12 cellular contexts compared by ENCODE assay signal in genomic region chr12:57130941-57131340, GRCh38. TPM values are rescaled to one million over a fixed set of nuclear protein-coding genes. Genes with fewer than 3 reads are reported as not detected.
DNase-seq lines count a peak whose midpoint lies in the region; ATAC-seq and TF ChIP-seq lines count a peak whose summit lies in the region.
"Had no signal": no experiment of that assay in that cellular context is flagged by ENCODE, and none has a peak within 500 bp of the region (broad histone marks: within the 10 kb centered on the region; RNA-seq: fewer than 3 reads in every experiment).

No MANE protein-coding gene starts in this region.

- peaks cover 7% of the 10 kb centered on the region for H3K36me3 Mint-ChIP-seq in osteocyte (ENCODE audit: unreplicated experiment)
- no peaks in the 10 kb centered on the region for H3K36me3 Mint-ChIP-seq in naive thymus-derived CD8-positive, alpha-beta T cell

- no peaks in the 10 kb centered on the region for H3K27me3 Mint-ChIP-seq in osteocyte (ENCODE audit: unreplicated experiment)
- peaks cover 0 to 2% (median 0%) of the 10 kb centered on the region in 5 donors for H3K27me3 Mint-ChIP-seq in naive thymus-derived CD8-positive, alpha-beta T cell

- ATAC-seq in Right ventricle myocardium inferior (no peak), HG03520 (IDR thresholded peaks at IDR 0.05; ENCODE audit: unreplicated experiment) (no peak)
- no peak for ATAC-seq in naive thymus-derived CD8-positive, alpha-beta T cell

- POLR2A ChIA-PET in naive thymus-derived CD8-positive, alpha-beta T cell (lab: Charles Lee), result interaction anchor here (0.8 kb wide), 1 partner anchor 28 kb away, joined by 3 read pairs; no protein-coding TSS in a partner anchor

- H3K4me1 ChIP-seq in right atrium auricular region, result peaks cover 0 to 81% of the 10 kb centered on the region in 2 donors
- peaks cover 49 to 85% (median 82%) of the 10 kb centered on the region in 4 donors for H3K4me1 ChIP-seq in esophagus muscularis mucosa

- H3K27me3 ChIP-seq in right atrium auricular region, result no peaks in the 10 kb centered on the region
- peaks cover 0 to 2% (median 0%) of the 10 kb centered on the region in 4 donors for H3K27me3 ChIP-seq in esophagus muscularis mucosa
- H3K27me3 ChIP-seq: BE2C had no signal

- H3K27ac Mint-ChIP-seq in osteocyte (ENCODE audit: unreplicated experiment), result peak overlapping the region; percentile 86
- peak overlapping the region in 1 of 10 donors; percentile 22 for H3K27ac Mint-ChIP-seq in naive thymus-derived CD8-positive, alpha-beta T cell

- H3K4me3 ChIP-seq in right atrium auricular region (peak overlapping the region; percentile 61 to 77), esophagus muscularis mucosa (peak overlapping the region; percentile 73 to 89 (median 88))

- H3K4me1 Mint-ChIP-seq in osteocyte (ENCODE audit: unreplicated experiment), result peaks cover 76% of the 10 kb centered on the region
- H3K4me1 Mint-ChIP-seq in naive thymus-derived CD8-positive, alpha-beta T cell, result peaks cover 9 to 26% (median 13%) of the 10 kb centered on the region in 4 donors

- H3K9me3 Mint-ChIP-seq in osteocyte (ENCODE audit: unreplicated experiment), result no peaks in the 10 kb centered on the region
- H3K9me3 Mint-ChIP-seq in naive thymus-derived CD8-positive, alpha-beta T cell, result no peaks in the 10 kb centered on the region

- TF ChIP-seq CTCF in right atrium auricular region (IDR thresholded peaks at IDR 0.05) (no peak), esophagus muscularis mucosa (IDR thresholded peaks at IDR 0.05) (no peak), osteocyte (IDR thresholded peaks at IDR 0.05) (no peak)

- TF ChIP-seq EP300 in esophagus muscularis mucosa (IDR thresholded peaks at IDR 0.05), result no peak

- H3K27ac ChIP-seq in right atrium auricular region (peak overlapping the region; percentile 97 to 98), esophagus muscularis mucosa (replicated peaks in 1 of 4) (peak overlapping the region; percentile 95 to 99 (median 99))

- H3K9me3 ChIP-seq in right atrium auricular region (no peaks in the 10 kb centered on the region), esophagus muscularis mucosa (no peaks in the 10 kb centered on the region)
- H3K9me3 ChIP-seq: BE2C had no signal

- 38% methylated on average over 2 of the region's 2 CpGs for WGBS in esophagus muscularis mucosa

- no peaks in the 10 kb centered on the region for H3K36me3 ChIP-seq in right atrium auricular region
- H3K36me3 ChIP-seq in esophagus muscularis mucosa, result no peaks in the 10 kb centered on the region
- H3K36me3 ChIP-seq: BE2C had no signal

- intact Hi-C loops in Right ventricle myocardium inferior (cut with DNase I), result no loop called here
- intact Hi-C loops in esophagus muscularis mucosa (cut with DNase I), result no loop called here

- no peak for TF ChIP-seq POLR2A in esophagus muscularis mucosa (IDR thresholded peaks at IDR 0.05; ENCODE audit: low read depth)

- no peak for DNase-seq in right atrium auricular region (ENCODE audit: low spot score)
- DNase-seq in Right ventricle myocardium inferior (ENCODE audit: missing footprints), result no peak
- DNase-seq in esophagus muscularis mucosa (ENCODE audit: extremely low spot score), result no peak
- DNase-seq in osteocyte (ENCODE audit: extremely low spot score, unreplicated experiment), result no peak
- no peak for DNase-seq in LoVo (ENCODE audit: low spot score)
- DNase-seq in AML-193 (lab: John Stamatoyannopoulos, UW), result no peak
- DNase-seq in naive thymus-derived CD8-positive, alpha-beta T cell, result no peak
- DNase-seq: BE2C; effector CD8-positive, alpha-beta T cell; kidney glomerular epithelial cell; NCI-H69 had no signal

- H3K4me3 Mint-ChIP-seq in osteocyte (ENCODE audit: unreplicated experiment), result peak overlapping the region; percentile 89
- peak overlapping the region in 4 of 10 donors; percentile 5 to 71 (median 32) for H3K4me3 Mint-ChIP-seq in naive thymus-derived CD8-positive, alpha-beta T cell

RNA-seq across cellular contexts. Expression of gene LRP1, which starts 2.7 kb away (rescaled TPM):
- total RNA-seq in right atrium auricular region, result 100 to 1,000 TPM in 1 of 2 donors, 10 to 100 TPM in 1; 89.4 to 211 TPM
- 143 TPM for total RNA-seq in Right ventricle myocardium inferior
- total RNA-seq in esophagus muscularis mucosa, result 100 to 1,000 TPM; 203 to 338 (median 250) TPM
- 591 and 603 TPM in 2 replicates for total RNA-seq in osteocyte
- 1 to 10 TPM; 4.9 to 6.0 TPM for total RNA-seq in naive thymus-derived CD8-positive, alpha-beta T cell
- polyA plus RNA-seq in naive thymus-derived CD8-positive, alpha-beta T cell, result under 1 TPM in 2 of 3 donors, not detected in 1; 0.51 to 0.52 TPM

RNA-seq across cellular contexts. Expression of gene LRP1-AS, which starts 16.5 kb away (rescaled TPM):
- total RNA-seq in right atrium auricular region (not detected), Right ventricle myocardium inferior (not detected), esophagus muscularis mucosa (not detected), osteocyte (not detected in 2 replicates)
- not detected for total RNA-seq in naive thymus-derived CD8-positive, alpha-beta T cell
- not detected for polyA plus RNA-seq in naive thymus-derived CD8-positive, alpha-beta T cell

RNA-seq across cellular contexts. Expression of gene STAT6, which starts 19.8 kb away (rescaled TPM):
- total RNA-seq in right atrium auricular region (10 to 100 TPM; 34.3 to 64.3 TPM), Right ventricle myocardium inferior (58.3 TPM), esophagus muscularis mucosa (100 to 1,000 TPM; 111 to 168 (median 157) TPM), osteocyte (154 and 161 TPM in 2 replicates)
- total RNA-seq in naive thymus-derived CD8-positive, alpha-beta T cell, result 100 to 1,000 TPM; 298 to 316 TPM
- polyA plus RNA-seq in naive thymus-derived CD8-positive, alpha-beta T cell, result 10 to 100 TPM; 80.2 to 97.1 (median 80.5) TPM

RNA-seq across cellular contexts. Expression of gene NAB2, which starts 42.0 kb away (rescaled TPM):
- total RNA-seq in right atrium auricular region (10 to 100 TPM in 1 of 2 donors, 1 to 10 TPM in 1; 9.0 to 21.1 TPM), Right ventricle myocardium inferior (9.8 TPM), esophagus muscularis mucosa (10 to 100 TPM; 21.6 to 41.5 (median 35.1) TPM), osteocyte (41.9 and 42.8 TPM in 2 replicates)
- total RNA-seq in naive thymus-derived CD8-positive, alpha-beta T cell, result 10 to 100 TPM; 16.0 to 19.2 TPM
- 1 to 10 TPM; 1.2 to 4.0 (median 1.3) TPM for polyA plus RNA-seq in naive thymus-derived CD8-positive, alpha-beta T cell

RNA-seq across cellular contexts. Expression of gene NEMP1, which starts 52.4 kb away (rescaled TPM):
- total RNA-seq in right atrium auricular region (1 to 10 TPM; 1.9 to 2.2 TPM), Right ventricle myocardium inferior (3.3 TPM), esophagus muscularis mucosa (10 to 100 TPM in 2 of 4 donors, 1 to 10 TPM in 2; 8.3 to 11.8 (median 10.0) TPM), osteocyte (12.1 and 14.5 TPM in 2 replicates)
- 10 to 100 TPM; 27.8 to 29.5 TPM for total RNA-seq in naive thymus-derived CD8-positive, alpha-beta T cell
- polyA plus RNA-seq in naive thymus-derived CD8-positive, alpha-beta T cell, result 1 to 10 TPM; 2.6 to 5.5 (median 4.1) TPM

Comparison
In these comparisons a context has a peak if more than half of its experiments do, and no peak if none do; other contexts are left out.
1. RNA of gene LRP1, which starts 2.7 kb away (total RNA-seq): 591 to 603 TPM in osteocyte, 203 to 338 TPM in esophagus muscularis mucosa, 89.4 to 211 TPM in right atrium auricular region and 143 TPM in Right ventricle myocardium inferior (single experiment); 4.9 to 6.0 TPM in naive thymus-derived CD8-positive, alpha-beta T cell; every median in the first group is over 10 times any median in the second.